In genomic region chr5:124660229-124661093, GRCh38 we compare ENCODE assay signal across 11 cellular contexts.
DNase-seq lines count a peak whose midpoint lies in the region; FAIRE-seq and TF ChIP-seq lines count a peak whose summit lies in the region.
"Had no signal": no experiment of that assay in that cellular context is flagged by ENCODE, and none has a peak within 500 bp of the region (broad histone marks: within the 10 kb centered on the region; RNA-seq: fewer than 3 reads in every experiment).

No MANE protein-coding gene starts in this region.

- no peak overlapping the region for H4K91ac ChIP-seq in mesenchymal stem cell (ENCODE audit: low read length)

- H2AFZ ChIP-seq in mesenchymal stem cell (ENCODE audit: low read depth, low read length): no peak overlapping the region

- H3K18ac ChIP-seq in mesenchymal stem cell (ENCODE audit: low read depth in 1 of 2, low read length in 2 of 2): peak overlapping the region in 1 of 2 experiments; percentile 50

- TF ChIP-seq CTCF in chondrocyte (IDR thresholded peaks at IDR 0.05): no peak

- peak overlapping the region; percentile 89 for H3K27ac Mint-ChIP-seq in chondrocyte (ENCODE audit: unreplicated experiment)
- H3K27ac Mint-ChIP-seq: CD4-positive, CD25-positive, alpha-beta regulatory T cell had no signal

- no peaks in the 10 kb centered on the region for H3K9me3 Mint-ChIP-seq in chondrocyte (ENCODE audit: low read depth)

- peaks cover 2% of the 10 kb centered on the region for H3K79me1 ChIP-seq in mesenchymal stem cell (replicated peaks; ENCODE audit: low read length, poor library complexity, severe bottlenecking)

- peak overlapping the region; percentile 63 for H2BK5ac ChIP-seq in mesenchymal stem cell (ENCODE audit: low read depth, low read length, poor library complexity, severe bottlenecking)

- peaks cover 15% of the 10 kb centered on the region for H3K4me1 ChIP-seq in mesenchymal stem cell (ENCODE audit: control insufficient read depth, insufficient read depth, low read depth, low read length)

- no peaks in the 10 kb centered on the region for H3K36me3 Mint-ChIP-seq in chondrocyte (ENCODE audit: low read depth)
- H3K36me3 Mint-ChIP-seq: CD4-positive, CD25-positive, alpha-beta regulatory T cell had no signal

- no peak overlapping the region for H3K14ac ChIP-seq in mesenchymal stem cell (ENCODE audit: low read length in 2 of 2)

- H3K23ac ChIP-seq in mesenchymal stem cell (ENCODE audit: low read length in 2 of 2): no peak overlapping the region

- peak overlapping the region; percentile 29 to 47 for H2BK12ac ChIP-seq in mesenchymal stem cell (ENCODE audit: low read length in 2 of 2)

- H3K9me3 ChIP-seq in mesenchymal stem cell (ENCODE audit: control insufficient read depth, low read length): no peaks in the 10 kb centered on the region
- H3K9me3 ChIP-seq: mucosa of descending colon had no signal

- no peak overlapping the region for H3K4me3 Mint-ChIP-seq in chondrocyte (ENCODE audit: unreplicated experiment)
- H3K4me3 Mint-ChIP-seq: CD4-positive, CD25-positive, alpha-beta regulatory T cell had no signal

- 59% methylated on average over 5 of the region's 6 CpGs for WGBS in mesenchymal stem cell

- no peaks in the 10 kb centered on the region for H3K27me3 ChIP-seq in mesenchymal stem cell (ENCODE audit: control insufficient read depth in 1 of 2, insufficient read depth in 1 of 2, low read length in 2 of 2)

- no peak overlapping the region for H2BK15ac ChIP-seq in mesenchymal stem cell (ENCODE audit: low read depth, poor library complexity, severe bottlenecking)

- H3K4me2 ChIP-seq in mesenchymal stem cell (ENCODE audit: low read length, poor library complexity, severe bottlenecking): no peak overlapping the region

- peak overlapping the region in 1 of 2 experiments; percentile 61 for H3K4ac ChIP-seq in mesenchymal stem cell (ENCODE audit: low read depth in 1 of 2, low read length in 2 of 2)

- peak; percentile 51 for DNase-seq in LoVo (ENCODE audit: low spot score)
- DNase-seq in chondrocyte (ENCODE audit: low spot score): no peak
- DNase-seq in mesenchymal stem cell: no peak
- DNase-seq in NCI-H2171 (lab: John Stamatoyannopoulos, UW): no peak
- DNase-seq in OCI-M1 (lab: John Stamatoyannopoulos, UW): no peak
- DNase-seq in stimulated activated CD4-positive, alpha-beta T cell treated with anti-CD3 and anti-CD28 coated beads, Interleukin-2, amount 100 ng/mL, for 24 hours: no peak
- no peak for DNase-seq in NCI-H1694 (lab: John Stamatoyannopoulos, UW)
- DNase-seq: activated CD8-positive, alpha-beta memory T cell treated with anti-CD3 and anti-CD28 coated beads for 24 hours; CD4-positive, CD25-positive, alpha-beta regulatory T cell; mucosa of descending colon had no signal

- H3K36me3 ChIP-seq in mesenchymal stem cell (ENCODE audit: control insufficient read depth in 1 of 2, insufficient read depth in 2 of 2, low read depth in 1 of 2, low read length in 2 of 2): no peaks in the 10 kb centered on the region

- peak overlapping the region; percentile 21 for H4K8ac ChIP-seq in mesenchymal stem cell (ENCODE audit: low read length)

- H3K4me1 Mint-ChIP-seq in chondrocyte (ENCODE audit: low read depth): peaks cover 58% of the 10 kb centered on the region
- H3K4me1 Mint-ChIP-seq: CD4-positive, CD25-positive, alpha-beta regulatory T cell had no signal

- no peak overlapping the region for H2BK120ac ChIP-seq in mesenchymal stem cell (ENCODE audit: low read depth, low read length)

- peak overlapping the region; percentile 70 for H3K9ac ChIP-seq in mesenchymal stem cell (ENCODE audit: low read length)

- H3K27me3 Mint-ChIP-seq in chondrocyte (ENCODE audit: low read depth): no peaks in the 10 kb centered on the region

- H3K27ac ChIP-seq in mesenchymal stem cell (ENCODE audit: low read length, poor library complexity, severe bottlenecking): peak overlapping the region; percentile 91

- peak overlapping the region; percentile 26 for H2AK5ac ChIP-seq in mesenchymal stem cell (ENCODE audit: low read length, severe bottlenecking)

- H3K4me3 ChIP-seq in mesenchymal stem cell (ENCODE audit: insufficient read depth in 1 of 2, low read depth in 1 of 2, low read length in 2 of 2): no peak overlapping the region
- H3K4me3 ChIP-seq: mucosa of descending colon had no signal

- peak; percentile 30 for FAIRE-seq in A204.1 (lab: Jason Lieb, UNC)
